Comparison of ENCODE assay signal across 10 cellular contexts in genomic region chr13:92967923-92968322, GRCh38.
DNase-seq lines count a peak whose midpoint lies in the region; ATAC-seq, FAIRE-seq and TF ChIP-seq lines count a peak whose summit lies in the region.
"Had no signal": no experiment of that assay in that cellular context is flagged by ENCODE, and none has a peak within 500 bp of the region (broad histone marks: within the 10 kb centered on the region; RNA-seq: fewer than 3 reads in every experiment).

No MANE protein-coding gene starts in this region.

- H3K36me3 ChIP-seq in bronchial epithelial cell (ENCODE audit: control insufficient read depth, insufficient read depth, low read length) (no peaks in the 10 kb centered on the region), neural progenitor cell (no peaks in the 10 kb centered on the region)
- no peaks in the 10 kb centered on the region for H3K36me3 ChIP-seq in CD4-positive, alpha-beta memory T cell (ENCODE audit: insufficient read depth, low read length)

- H3K27me3 Mint-ChIP-seq in neural progenitor cell (ENCODE audit: insufficient read depth, low read depth) = no peaks in the 10 kb centered on the region
- no peaks in the 10 kb centered on the region for H3K27me3 Mint-ChIP-seq in CD4-positive, alpha-beta memory T cell

- no peaks in the 10 kb centered on the region for H3F3A ChIP-seq in neural progenitor cell (ENCODE audit: low read depth)

- no peaks in the 10 kb centered on the region for H3K79me2 ChIP-seq in neural progenitor cell (ENCODE audit: low read depth)

- peaks cover 5% of the 10 kb centered on the region for H3K9me3 Mint-ChIP-seq in neural progenitor cell
- peaks cover 0 to 5% (median under 1%) of the 10 kb centered on the region in 8 donors for H3K9me3 Mint-ChIP-seq in CD4-positive, alpha-beta memory T cell

- H3K4me1 ChIP-seq in neural progenitor cell = no peaks in the 10 kb centered on the region
- H3K4me1 ChIP-seq in CD4-positive, alpha-beta memory T cell (ENCODE audit: insufficient read depth, low read length) = no peaks in the 10 kb centered on the region

- no peak for ATAC-seq in HG03108 (IDR thresholded peaks at IDR 0.05; ENCODE audit: unreplicated experiment)
- no peak for ATAC-seq in GM18870 (IDR thresholded peaks at IDR 0.05; ENCODE audit: unreplicated experiment)
- ATAC-seq: natural killer cell had no signal

- no peak overlapping the region for H3K9ac ChIP-seq in neural progenitor cell

- intact Hi-C loops in CD4-positive, alpha-beta memory T cell (cut with micrococcal nuclease) = no loop called here

- CTCF ChIA-PET in CD4-positive, alpha-beta memory T cell (lab: Charles Lee; ENCODE audit: partially characterized antibody) = no interaction called here

- no peaks in the 10 kb centered on the region for H3K9me3 ChIP-seq in neural progenitor cell (ENCODE audit: low read depth)
- H3K9me3 ChIP-seq in CD4-positive, alpha-beta memory T cell (ENCODE audit: control insufficient read depth in 1 of 2, low read length in 2 of 2) = no peaks in the 10 kb centered on the region

- H3K27me3 ChIP-seq in bronchial epithelial cell (ENCODE audit: control insufficient read depth, insufficient read depth, low read length) (no peaks in the 10 kb centered on the region), neural progenitor cell (no peaks in the 10 kb centered on the region)
- no peaks in the 10 kb centered on the region for H3K27me3 ChIP-seq in CD4-positive, alpha-beta memory T cell (ENCODE audit: insufficient read depth, low read length)

- TF ChIP-seq CTCF in bronchial epithelial cell (IDR thresholded peaks at IDR 0.05; ENCODE audit: insufficient read depth, low read length, severe bottlenecking) (peak; percentile 13), neural progenitor cell (IDR thresholded peaks at IDR 0.05) (peak; percentile 26)

- no peak overlapping the region for H2AFZ ChIP-seq in neural progenitor cell (replicated peaks)

- no peak for FAIRE-seq in bronchial epithelial cell (lab: Jason Lieb, UNC)

- peak; percentile 9 for DNase-seq in DMS 273 (lab: John Stamatoyannopoulos, UW; ENCODE audit: unreplicated experiment)
- no peak for DNase-seq in DMS 273 treated with DMSO at 0.1 percent for 48 hours (lab: John Stamatoyannopoulos, UW)
- peak; percentile 30 for DNase-seq in NCI-H146 (lab: John Stamatoyannopoulos, UW)
- DNase-seq in bronchial epithelial cell (ENCODE audit: low read depth) = peak; percentile 1
- DNase-seq in neural progenitor cell (ENCODE audit: low spot score) = peak; percentile 2
- DNase-seq in CD4-positive, alpha-beta memory T cell = no peak
- DNase-seq: natural killer cell had no signal

- H4K20me1 ChIP-seq in neural progenitor cell (ENCODE audit: low read depth) = no peaks in the 10 kb centered on the region

- H3K27ac ChIP-seq in neural progenitor cell = no peak overlapping the region
- no peak overlapping the region for H3K27ac ChIP-seq in CD4-positive, alpha-beta memory T cell (ENCODE audit: low read depth, low read length)

- H3K4me3 Mint-ChIP-seq in neural progenitor cell = no peak overlapping the region
- H3K4me3 Mint-ChIP-seq in CD4-positive, alpha-beta memory T cell = no peak overlapping the region
- H3K4me3 Mint-ChIP-seq: natural killer cell had no signal

- H3K4me2 ChIP-seq in neural progenitor cell = no peak overlapping the region
- H3K4me2 ChIP-seq: smooth muscle cell had no signal

- no peaks in the 10 kb centered on the region for H3K36me3 Mint-ChIP-seq in neural progenitor cell
- no peaks in the 10 kb centered on the region for H3K36me3 Mint-ChIP-seq in CD4-positive, alpha-beta memory T cell
- H3K36me3 Mint-ChIP-seq: natural killer cell had no signal

- peaks cover 7% of the 10 kb centered on the region for H3K4me1 Mint-ChIP-seq in neural progenitor cell
- no peaks in the 10 kb centered on the region for H3K4me1 Mint-ChIP-seq in CD4-positive, alpha-beta memory T cell
- H3K4me1 Mint-ChIP-seq: natural killer cell had no signal

- POLR2A ChIA-PET in CD4-positive, alpha-beta memory T cell (lab: Charles Lee; ENCODE audit: partially characterized antibody) = no interaction called here

- no peak overlapping the region for H3K27ac Mint-ChIP-seq in neural progenitor cell
- no peak overlapping the region for H3K27ac Mint-ChIP-seq in CD4-positive, alpha-beta memory T cell
- H3K27ac Mint-ChIP-seq: natural killer cell had no signal

- H3K4me3 ChIP-seq in bronchial epithelial cell (ENCODE audit: low read depth, low read length) (no peak overlapping the region), neural progenitor cell (no peak overlapping the region)
- H3K4me3 ChIP-seq in CD4-positive, alpha-beta memory T cell (ENCODE audit: low read length in 2 of 2) = no peak overlapping the region
- H3K4me3 ChIP-seq: smooth muscle cell had no signal

Comparison
In these comparisons a context has a peak if more than half of its experiments do, and no peak if none do; other contexts are left out.
1. DNase-seq: peak in DMS 273 (single experiment), NCI-H146 (single experiment), bronchial epithelial cell (single experiment) and neural progenitor cell (single experiment); none in DMS 273 treated with DMSO at 0.1 percent for 48 hours (single experiment) and CD4-positive, alpha-beta memory T cell (0 of 5).